In the genomic region with DNA sequence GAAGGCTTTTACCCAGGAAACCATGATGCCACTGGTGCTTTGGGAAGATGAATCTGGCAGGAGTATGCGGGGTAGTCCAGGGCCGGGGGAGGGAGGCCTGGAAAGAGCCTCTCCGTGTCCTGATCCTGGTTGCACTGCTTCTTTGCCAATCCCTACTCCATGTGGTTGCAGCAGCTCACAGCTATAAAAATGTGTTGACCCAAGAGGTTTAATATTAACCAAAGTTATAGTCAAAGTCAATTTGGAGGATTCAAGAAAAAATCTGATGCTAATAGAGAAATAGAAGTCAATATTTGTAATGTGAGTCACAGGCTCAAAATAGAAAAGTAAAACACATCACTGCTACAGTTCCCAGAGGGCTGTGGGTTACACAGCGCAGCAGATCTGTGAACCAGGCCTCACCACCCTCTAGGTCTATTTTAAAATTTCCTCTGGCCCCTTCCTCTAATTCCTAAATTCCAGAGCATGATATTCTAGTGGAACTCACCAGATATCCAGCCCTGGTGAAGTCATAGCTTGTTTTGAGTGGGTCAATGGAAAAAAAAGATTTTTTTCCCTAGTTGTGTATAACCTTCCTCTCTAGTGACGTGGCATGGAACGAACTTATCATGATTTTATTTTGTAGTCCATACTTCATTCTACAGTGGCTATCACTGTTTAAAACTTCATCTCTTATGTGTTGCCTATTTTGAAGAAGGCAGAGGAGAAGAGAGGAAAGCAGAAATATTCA, we compare ENCODE assay signal across 8 cellular contexts.
DNase-seq lines count a peak whose midpoint lies in the region; ATAC-seq and TF ChIP-seq lines count a peak whose summit lies in the region.

No MANE protein-coding gene starts in this region.

- peak; percentile 51 for ATAC-seq in upper lobe of right lung

- H3K9me3 ChIP-seq in duodenal mucosa (ENCODE audit: control insufficient read depth in 1 of 2, low read length in 2 of 2) (no peaks in the 10 kb centered on the region), upper lobe of right lung (no peaks in the 10 kb centered on the region)

- peak overlapping the region; percentile 69 for H3K27ac ChIP-seq in duodenal mucosa (ENCODE audit: low read depth, low read length)
- H3K27ac ChIP-seq in upper lobe of right lung, result peak overlapping the region; percentile 49
- no peak overlapping the region for H3K27ac ChIP-seq in caudate nucleus (ENCODE audit: low read depth, low read length)

- H3K4me3 ChIP-seq in duodenal mucosa (ENCODE audit: low read depth in 1 of 2, low read length in 2 of 2) (no peak overlapping the region), upper lobe of right lung (no peak overlapping the region)

- H3K27me3 ChIP-seq in duodenal mucosa (ENCODE audit: control insufficient read depth in 1 of 2, insufficient read depth in 2 of 2, low read length in 2 of 2) (no peaks in the 10 kb centered on the region), upper lobe of right lung (no peaks in the 10 kb centered on the region)

- DNase-seq in HT-29 (ENCODE audit: low spot score) (peak; percentile 79), lung microvascular endothelial cell (ENCODE audit: low read depth in 2 of 2) (peak; percentile 37 to 91), upper lobe of right lung (no peak), NCI-H2196 treated with DMSO at 0.1 percent for 48 hours (lab: John Stamatoyannopoulos, UW; ENCODE audit: unreplicated experiment) (no peak), caudate nucleus (lab: John Stamatoyannopoulos, UW) (no peak), NCI-H1092 treated with DMSO at 0.1 percent for 48 hours (lab: John Stamatoyannopoulos, UW) (no peak)
- no peak for DNase-seq in central memory CD4-positive, alpha-beta T cell

- H3K4me1 ChIP-seq in duodenal mucosa (ENCODE audit: control insufficient read depth in 1 of 2, insufficient read depth in 2 of 2, low read length in 2 of 2) (peaks cover 74 to 95% of the 10 kb centered on the region in 2 donors), upper lobe of right lung (peaks cover 74% of the 10 kb centered on the region)

- H3K36me3 ChIP-seq in duodenal mucosa (ENCODE audit: control insufficient read depth in 1 of 2, insufficient read depth in 2 of 2, low read length in 2 of 2) (no peaks in the 10 kb centered on the region), upper lobe of right lung (no peaks in the 10 kb centered on the region)

- H3K9ac ChIP-seq in duodenal mucosa (ENCODE audit: low read depth in 1 of 2, low read length in 2 of 2), result peak overlapping the region in 1 of 2 donors; percentile 20

- intact Hi-C loops in upper lobe of right lung (cut with DNase I), result no loop called here

- TF ChIP-seq CTCF in upper lobe of right lung (IDR thresholded peaks at IDR 0.05), result no peak

Comparison
In these comparisons a context has a peak if more than half of its experiments do, and no peak if none do; other contexts are left out.
1. DNase-seq: peak in HT-29 (single experiment) and lung microvascular endothelial cell (2 of 2); none in upper lobe of right lung (single experiment), central memory CD4-positive, alpha-beta T cell (single experiment), NCI-H2196 treated with DMSO at 0.1 percent for 48 hours (single experiment), caudate nucleus (0 of 61) and NCI-H1092 treated with DMSO at 0.1 percent for 48 hours (single experiment).